Comparison of ENCODE assay signal across 17 cellular contexts in the genomic region with DNA sequence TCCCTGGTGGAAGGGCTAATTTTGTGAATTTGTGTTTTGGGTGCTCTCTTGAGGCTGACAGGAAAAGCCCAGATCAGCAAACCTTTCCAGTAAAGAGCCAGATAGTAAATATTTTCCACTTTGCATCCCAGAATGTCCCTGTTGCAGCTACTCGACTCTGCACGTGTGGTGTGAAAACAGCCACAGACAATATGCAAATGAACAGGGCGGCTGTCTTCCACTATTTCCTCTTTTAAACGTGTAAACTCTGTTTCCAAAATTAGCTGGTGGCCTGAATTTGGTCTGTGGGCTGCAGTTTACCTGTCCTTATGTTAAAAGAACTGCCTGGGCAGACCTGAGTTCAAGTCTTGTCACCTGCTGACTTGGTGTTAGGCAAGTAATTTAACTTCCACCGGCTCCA.
A peak's percentile ranks its signal among the peaks of the same experiment; 100 is the strongest.
DNase-seq lines count a peak whose midpoint lies in the region; ATAC-seq and TF ChIP-seq lines count a peak whose summit lies in the region.
"Had no signal": no experiment of that assay in that cellular context is flagged by ENCODE, and none has a peak within 500 bp of the region (broad histone marks: within the 10 kb centered on the region; RNA-seq: fewer than 3 reads in every experiment).

No MANE protein-coding gene starts in this region.

- H3K79me2 ChIP-seq in MM.1S (ENCODE audit: low read length) (no peaks in the 10 kb centered on the region), GM23248 (ENCODE audit: insufficient read depth) (no peaks in the 10 kb centered on the region)

- peak; percentile 66 for ATAC-seq in GM19328 (IDR thresholded peaks at IDR 0.05; ENCODE audit: unreplicated experiment)
- peak; percentile 63 for ATAC-seq in HG02759 (IDR thresholded peaks at IDR 0.05; ENCODE audit: unreplicated experiment)
- no peak for ATAC-seq in left lung
- ATAC-seq: A549; activated T-cell treated with anti-CD3 and anti-CD28 coated beads, Interleukin-2, amount 50 U/mL, for 4 hours had no signal

- H3K4me3 ChIP-seq in BLaER1 (no peak overlapping the region), MM.1S (ENCODE audit: low read length) (no peak overlapping the region), left lung (no peak overlapping the region), GM23248 (no peak overlapping the region)
- H3K4me3 ChIP-seq: A549 had no signal

- H3K36me3 ChIP-seq in BLaER1 = no peaks in the 10 kb centered on the region
- H3K36me3 ChIP-seq in MM.1S (replicated peaks; ENCODE audit: insufficient read depth, low read length) = no peaks in the 10 kb centered on the region
- no peaks in the 10 kb centered on the region for H3K36me3 ChIP-seq in left lung
- no peaks in the 10 kb centered on the region for H3K36me3 ChIP-seq in GM23248 (ENCODE audit: low read depth)

- 9 to 12% methylated on average over 5 of the region's 5 CpGs for WGBS in GM23248 (ENCODE audit: low coverage in 1 of 2, low lambda C conversion rate in 2 of 2, missing lambda C conversion rate in 2 of 2), 2 experiments

- H2AFZ ChIP-seq in MM.1S (ENCODE audit: low read length) (no peak overlapping the region), GM23248 (no peak overlapping the region)

- H3K27ac ChIP-seq in BLaER1 (no peak overlapping the region), MM.1S (ENCODE audit: low read length) (no peak overlapping the region), left lung (no peak overlapping the region), GM23248 (no peak overlapping the region)
- H3K27ac ChIP-seq: A549, KMS-11 had no signal

- H3K9me3 ChIP-seq in BLaER1 = no peaks in the 10 kb centered on the region
- no peaks in the 10 kb centered on the region for H3K9me3 ChIP-seq in MM.1S (replicated peaks; ENCODE audit: insufficient read depth, low read length)
- H3K9me3 ChIP-seq in left lung = no peaks in the 10 kb centered on the region
- H3K9me3 ChIP-seq in GM23248 (ENCODE audit: low read depth) = no peaks in the 10 kb centered on the region
- H3K9me3 ChIP-seq: A549 had no signal

- H3K4me2 ChIP-seq in BLaER1 (peak overlapping the region; percentile 46), MM.1S (ENCODE audit: low read depth, low read length) (peak overlapping the region; percentile 7; the same call in 1 of the 2 replicates), GM23248 (ENCODE audit: unreplicated experiment) (no peak overlapping the region)
- H3K4me2 ChIP-seq: A549, KMS-11 had no signal

- TF ChIP-seq CTCF in MM.1S (IDR thresholded peaks at IDR 0.05; ENCODE audit: low read length) (no peak), left lung (IDR thresholded peaks at IDR 0.05) (no peak)

- H3K27me3 ChIP-seq in BLaER1 (no peaks in the 10 kb centered on the region), MM.1S (replicated peaks; ENCODE audit: insufficient read depth, low read length) (no peaks in the 10 kb centered on the region), left lung (no peaks in the 10 kb centered on the region), GM23248 (replicated peaks; ENCODE audit: insufficient read depth) (no peaks in the 10 kb centered on the region)

- in situ Hi-C loops in GM23248 (cut with MboI) = no loop called here

- DNase-seq in MM.1S (peak; percentile 16), left lung (no peak), CD1c-positive myeloid dendritic cell (ENCODE audit: extremely low spot score) (no peak), GM23248 (no peak), NCI-H2029 treated with DMSO at 0.1 percent for 48 hours (lab: John Stamatoyannopoulos, UW) (no peak)
- DNase-seq: activated CD4-positive, alpha-beta T cell treated with anti-CD3 and anti-CD28 coated beads, Interleukin-2, amount 10 ng/mL, durations not matched to agents 24 days and 14 days; activated T-cell treated with anti-CD3 and anti-CD28 coated beads, Interleukin-2, amount 50 U/mL, for 4 hours; H9; NCI-H187 treated with DMSO at 0.1 percent for 48 hours; NCI-H82; Right ventricle myocardium superior; stimulated activated CD4-positive, alpha-beta T cell treated with anti-CD3 and anti-CD28 coated beads, Interleukin-15, amount 100 ng/mL, for 24 hours had no signal

- H3F3A ChIP-seq in MM.1S (ENCODE audit: insufficient read depth, low read length) = no peaks in the 10 kb centered on the region
- H3F3A ChIP-seq in GM23248 (ENCODE audit: insufficient read depth) = no peaks in the 10 kb centered on the region

- intact Hi-C loops in left lung (cut with DNase I) = no loop called here

- H3K4me1 ChIP-seq in BLaER1 = peaks cover 17% of the 10 kb centered on the region
- 0 out of 2 replicates have a peak, but pooled peaks cover 4% of the 10 kb centered on the region for H3K4me1 ChIP-seq in MM.1S (ENCODE audit: low read length)
- H3K4me1 ChIP-seq in left lung = no peaks in the 10 kb centered on the region
- H3K4me1 ChIP-seq in GM23248 (ENCODE audit: insufficient read depth) = no peaks in the 10 kb centered on the region

- H3K9ac ChIP-seq in BLaER1 (no peak overlapping the region), MM.1S (ENCODE audit: low read length) (no peak overlapping the region), GM23248 (no peak overlapping the region)
- H3K9ac ChIP-seq: KMS-11 had no signal

- H4K20me1 ChIP-seq in BLaER1 (no peaks in the 10 kb centered on the region), MM.1S (ENCODE audit: insufficient read depth, low read length) (no peaks in the 10 kb centered on the region), GM23248 (ENCODE audit: insufficient read depth) (no peaks in the 10 kb centered on the region)

- H3K9me2 ChIP-seq in MM.1S (replicated peaks; ENCODE audit: insufficient read depth, low read length) (no peaks in the 10 kb centered on the region), GM23248 (ENCODE audit: insufficient read depth) (no peaks in the 10 kb centered on the region)
